In the genomic region with DNA sequence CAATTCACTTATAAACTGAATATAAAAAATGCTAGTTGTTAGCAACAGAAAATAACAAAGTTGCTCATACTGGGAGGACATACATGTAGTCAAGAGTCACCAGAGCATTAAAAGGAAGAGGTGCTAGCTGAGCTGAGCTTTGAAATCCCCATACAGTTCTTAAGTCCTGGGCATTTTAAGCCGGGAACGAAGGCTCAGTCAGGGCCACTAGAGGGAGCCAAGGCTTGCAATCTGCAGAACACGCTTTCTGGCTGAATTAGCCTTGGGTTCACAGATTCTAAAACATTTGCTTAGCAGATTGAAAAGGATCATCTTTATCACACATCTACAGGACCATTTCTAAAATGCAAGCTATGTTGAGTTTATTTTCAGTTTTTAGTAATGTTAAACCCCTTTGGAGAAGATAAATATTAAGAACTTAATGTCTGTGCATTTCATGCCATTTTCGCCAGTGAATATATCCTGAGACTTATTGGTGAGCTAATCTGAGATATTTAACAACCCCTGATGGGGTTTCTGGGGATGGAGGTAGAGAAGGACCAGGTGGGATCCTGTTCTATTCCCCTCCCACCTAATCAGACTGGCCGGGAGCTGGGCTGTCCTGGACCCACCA, we compare ENCODE assay signal across 8 cellular contexts. TPM values are rescaled to one million over a fixed set of nuclear protein-coding genes. Genes with fewer than 3 reads are reported as not detected.
DNase-seq lines count a peak whose midpoint lies in the region; ATAC-seq, FAIRE-seq and TF ChIP-seq lines count a peak whose summit lies in the region.

No MANE protein-coding gene starts in this region.

- no peak overlapping the region for H3K4me3 Mint-ChIP-seq in CD14-positive monocyte
- H3K4me3 Mint-ChIP-seq in T-helper 2 cell treated with Interferon-gamma antibody and Interleukin-4, amounts not matched to agents 5 μg/mL and 100 μg/mL, for 36 hours: no peak overlapping the region

- H3K27ac Mint-ChIP-seq in CD14-positive monocyte: no peak overlapping the region
- no peak overlapping the region for H3K27ac Mint-ChIP-seq in T-helper 2 cell treated with Interferon-gamma antibody and Interleukin-4, amounts not matched to agents 5 μg/mL and 100 μg/mL, for 36 hours

- peaks cover 0 to 2% (median 1%) of the 10 kb centered on the region in 3 donors for H3K27me3 Mint-ChIP-seq in CD14-positive monocyte (ENCODE audit: low read depth in 3 of 3)
- H3K27me3 Mint-ChIP-seq in T-helper 2 cell treated with Interferon-gamma antibody and Interleukin-4, amounts not matched to agents 5 μg/mL and 100 μg/mL, for 36 hours (ENCODE audit: low read depth): peaks cover 8% of the 10 kb centered on the region

- peak; percentile 79 for TF ChIP-seq CTCF in CD14-positive monocyte (IDR thresholded peaks at IDR 0.05)

- DNase-seq in CD14-positive monocyte (ENCODE audit: low spot score) (no peak), NCI-H146 (lab: John Stamatoyannopoulos, UW) (peak; percentile 54), brain pericyte (ENCODE audit: low read depth, low spot score) (peak; percentile 42)
- peak; percentile 33 for DNase-seq in T-helper 2 cell treated with Interferon-gamma antibody and Interleukin-4, amounts not matched to agents 5 μg/mL and 100 μg/mL, for 36 hours (ENCODE audit: low spot score)
- peak; percentile 28 to 37 for DNase-seq in stimulated activated CD4-positive, alpha-beta T cell treated with anti-CD3 and anti-CD28 coated beads, Interleukin-1b, Interleukin-23, amount 100 ng/mL, for 4 hours (ENCODE audit: low read depth in 2 of 2)

- intact Hi-C loops in CD14-positive monocyte (cut with micrococcal nuclease): loop anchor here in 1 of 2 donors (10.0 kb wide), 1 partner anchor 1034 kb away; no protein-coding TSS in a partner anchor

- peak; percentile 65 for ATAC-seq in GM21423 (IDR thresholded peaks at IDR 0.05; ENCODE audit: unreplicated experiment)
- ATAC-seq in GM21786 (IDR thresholded peaks at IDR 0.05; ENCODE audit: unreplicated experiment): no peak

- FAIRE-seq in islet of Langerhans (lab: Jason Lieb, UNC): peak; percentile 80

- H3K4me1 Mint-ChIP-seq in CD14-positive monocyte: no peaks in the 10 kb centered on the region
- H3K4me1 Mint-ChIP-seq in T-helper 2 cell treated with Interferon-gamma antibody and Interleukin-4, amounts not matched to agents 5 μg/mL and 100 μg/mL, for 36 hours (ENCODE audit: low read depth): peaks cover 6% of the 10 kb centered on the region

- H3K36me3 Mint-ChIP-seq in CD14-positive monocyte: no peaks in the 10 kb centered on the region
- no peaks in the 10 kb centered on the region for H3K36me3 Mint-ChIP-seq in T-helper 2 cell treated with Interferon-gamma antibody and Interleukin-4, amounts not matched to agents 5 μg/mL and 100 μg/mL, for 36 hours (ENCODE audit: low read depth)

- H3K9me3 Mint-ChIP-seq in CD14-positive monocyte: peaks cover 0 to 2% (median 0%) of the 10 kb centered on the region in 7 donors
- H3K9me3 Mint-ChIP-seq in T-helper 2 cell treated with Interferon-gamma antibody and Interleukin-4, amounts not matched to agents 5 μg/mL and 100 μg/mL, for 36 hours: no peaks in the 10 kb centered on the region

RNA-seq across cellular contexts. Expression of a gene that starts 26.3 kb away (rescaled TPM):
- under 1 TPM in 1 of 2 donors, not detected in 1; 0.29 TPM for polyA plus RNA-seq in CD14-positive monocyte
